10 cellular contexts compared by ENCODE assay signal in genomic region chr7:44615149-44615611, GRCh38. TPM values are rescaled to one million over a fixed set of nuclear protein-coding genes. Genes with fewer than 3 reads are reported as not detected.
A peak's percentile ranks its signal among the peaks of the same experiment; 100 is the strongest.
DNase-seq lines count a peak whose midpoint lies in the region; ATAC-seq and TF ChIP-seq lines count a peak whose summit lies in the region.
"Had no signal": no experiment of that assay in that cellular context is flagged by ENCODE, and none has a peak within 500 bp of the region (broad histone marks: within the 10 kb centered on the region; RNA-seq: fewer than 3 reads in every experiment).

No MANE protein-coding gene starts in this region.

- peaks cover 63% of the 10 kb centered on the region for H3K4me1 Mint-ChIP-seq in activated T-helper 1 cell treated with anti-CD3 and anti-CD28 coated beads, Interleukin-12 subunit alpha, Interleukin-12 subunit beta, Interleukin-2, Interleukin-4 antibody, amounts not matched to agents 30 ng/mL and 10 ng/mL and 1 ng/mL, durations not matched to agents 14 hours and 24 hours and 36 hours (ENCODE audit: low read depth)

- H3K36me3 ChIP-seq in heart right ventricle (peaks cover 0 to 10% (median 0%) of the 10 kb centered on the region in 9 donors), spleen (peaks cover 0 to 17% (median 0%) of the 10 kb centered on the region in 6 donors), Karpas-422 (ENCODE audit: insufficient read depth, low read length) (no peaks in the 10 kb centered on the region), brain microvascular endothelial cell (replicated peaks) (no peaks in the 10 kb centered on the region)

- no peak overlapping the region for H3K4me3 Mint-ChIP-seq in activated T-helper 1 cell treated with anti-CD3 and anti-CD28 coated beads, Interleukin-12 subunit alpha, Interleukin-12 subunit beta, Interleukin-2, Interleukin-4 antibody, amounts not matched to agents 30 ng/mL and 10 ng/mL and 1 ng/mL, durations not matched to agents 14 hours and 24 hours and 36 hours

- H3K27ac ChIP-seq in heart right ventricle = peak overlapping the region in 7 of 10 donors; percentile 15 to 78 (median 49)
- H3K27ac ChIP-seq in spleen = peak overlapping the region; percentile 21 to 75 (median 71)
- H3K27ac ChIP-seq in Karpas-422 (ENCODE audit: low read length) = no peak overlapping the region
- H3K27ac ChIP-seq in brain microvascular endothelial cell = no peak overlapping the region

- peak; percentile 26 to 82 (median 60) for ATAC-seq in heart right ventricle

- H3K27me3 ChIP-seq in heart right ventricle (no peaks in the 10 kb centered on the region), spleen (replicated peaks in 1 of 7) (no peaks in the 10 kb centered on the region), Karpas-422 (ENCODE audit: low read length) (no peaks in the 10 kb centered on the region), brain microvascular endothelial cell (replicated peaks) (no peaks in the 10 kb centered on the region)

- TF ChIP-seq CTCF in heart right ventricle (IDR thresholded peaks at IDR 0.05) (no peak), spleen (IDR thresholded peaks at IDR 0.05 in 8 of 11, conservative IDR thresholded peaks at IDR 0.05 in 3 of 11) (no peak), brain microvascular endothelial cell (IDR thresholded peaks at IDR 0.05; ENCODE audit: low read depth, low read length, missing control alignments) (no peak)

- no peaks in the 10 kb centered on the region for H3K27me3 Mint-ChIP-seq in activated T-helper 1 cell treated with anti-CD3 and anti-CD28 coated beads, Interleukin-12 subunit alpha, Interleukin-12 subunit beta, Interleukin-2, Interleukin-4 antibody, amounts not matched to agents 30 ng/mL and 10 ng/mL and 1 ng/mL, durations not matched to agents 14 hours and 24 hours and 36 hours (ENCODE audit: insufficient read depth)

- H3K4me1 ChIP-seq in heart right ventricle (peaks cover 4 to 80% (median 60%) of the 10 kb centered on the region in 9 donors), spleen (peaks cover 28 to 96% (median 68%) of the 10 kb centered on the region in 6 donors), Karpas-422 (ENCODE audit: low read length) (peaks cover 28% of the 10 kb centered on the region)

- intact Hi-C loops in activated T-helper 1 cell treated with anti-CD3 and anti-CD28 coated beads, Interleukin-12 subunit alpha, Interleukin-12 subunit beta, Interleukin-2, Interleukin-4 antibody, amounts not matched to agents 30 ng/mL and 10 ng/mL and 1 ng/mL, durations not matched to agents 14 hours and 24 hours and 36 hours (cut with micrococcal nuclease) = no loop called here
- intact Hi-C loops in heart right ventricle (cut with DNase I) (no loop called here), spleen (cut with DNase I; ENCODE audit: low total_unique reads) (no loop called here)

- H3K27ac Mint-ChIP-seq in activated T-helper 1 cell treated with anti-CD3 and anti-CD28 coated beads, Interleukin-12 subunit alpha, Interleukin-12 subunit beta, Interleukin-2, Interleukin-4 antibody, amounts not matched to agents 30 ng/mL and 10 ng/mL and 1 ng/mL, durations not matched to agents 14 hours and 24 hours and 36 hours = peak overlapping the region; percentile 70

- H4K20me1 ChIP-seq in Karpas-422 (ENCODE audit: insufficient read depth, low read depth, low read length) = no peaks in the 10 kb centered on the region

- H3K9me3 ChIP-seq in heart right ventricle (no peaks in the 10 kb centered on the region), spleen (no peaks in the 10 kb centered on the region), Karpas-422 (ENCODE audit: low read length) (no peaks in the 10 kb centered on the region)

- no peaks in the 10 kb centered on the region for H3K9me3 Mint-ChIP-seq in activated T-helper 1 cell treated with anti-CD3 and anti-CD28 coated beads, Interleukin-12 subunit alpha, Interleukin-12 subunit beta, Interleukin-2, Interleukin-4 antibody, amounts not matched to agents 30 ng/mL and 10 ng/mL and 1 ng/mL, durations not matched to agents 14 hours and 24 hours and 36 hours

- no peak for TF ChIP-seq POLR2A in spleen (IDR thresholded peaks at IDR 0.05)

- H3K9ac ChIP-seq in Karpas-422 (ENCODE audit: low read length) = no peak overlapping the region

- no peaks in the 10 kb centered on the region for H3K9me2 ChIP-seq in Karpas-422 (replicated peaks; ENCODE audit: insufficient read depth, low read length)

- peaks cover 20% of the 10 kb centered on the region for H3K36me3 Mint-ChIP-seq in activated T-helper 1 cell treated with anti-CD3 and anti-CD28 coated beads, Interleukin-12 subunit alpha, Interleukin-12 subunit beta, Interleukin-2, Interleukin-4 antibody, amounts not matched to agents 30 ng/mL and 10 ng/mL and 1 ng/mL, durations not matched to agents 14 hours and 24 hours and 36 hours (ENCODE audit: low read depth)

- in situ Hi-C loops in brain microvascular endothelial cell (cut with HindIII; ENCODE audit: low pct_ligation_motif_present, low sequenced_read_pairs) = no loop called here

- H3K4me3 ChIP-seq in heart right ventricle (no peak overlapping the region), spleen (no peak overlapping the region), Karpas-422 (ENCODE audit: low read length) (no peak overlapping the region), brain microvascular endothelial cell (ENCODE audit: low read depth, low read length) (no peak overlapping the region)

- whole genome bisulfite sequencing in heart right ventricle, 2 donors = 56 to 57% methylated on average over 2 of the region's 2 CpGs
- 41 to 51% (median 48%) methylated on average over 2 of the region's 2 CpGs for WGBS in spleen, 5 donors

- DNase-seq in SIG-M5 treated with dmso at 0.1 percent for 504 hours (lab: John Stamatoyannopoulos, UW; ENCODE audit: unreplicated experiment) (peak; percentile 48), SIG-M5 (lab: John Stamatoyannopoulos, UW) (no peak), heart right ventricle (peak in 1 of 2 donors; percentile 53), spleen (peak; percentile 84), Karpas-422 (no peak), brain microvascular endothelial cell (no peak), HEK293T (ENCODE audit: extremely low spot score) (no peak)
- no peak for DNase-seq in activated T-helper 1 cell treated with anti-CD3 and anti-CD28 coated beads, Interleukin-12 subunit alpha, Interleukin-12 subunit beta, Interleukin-2, Interleukin-4 antibody, amounts not matched to agents 30 ng/mL and 10 ng/mL and 1 ng/mL, durations not matched to agents 14 hours and 24 hours and 36 hours (ENCODE audit: low spot score)
- DNase-seq: mammary epithelial cell, NCI-H2029 treated with DMSO at 0.1 percent for 48 hours had no signal

- no peak overlapping the region for H3K4me2 ChIP-seq in Karpas-422 (ENCODE audit: low read depth, low read length, poor library complexity, severe bottlenecking)

- POLR2A ChIA-PET in HEK293T (lab: Yijun Ruan, JAX) = interaction anchor here (2.6 kb wide), 1 partner anchor 9 kb away, joined by 11 read pairs; the partner anchor contains the start of gene OGDH

- no peak overlapping the region for H2AFZ ChIP-seq in Karpas-422 (ENCODE audit: low read length)

- CTCF ChIA-PET in HEK293T (lab: Yijun Ruan, JAX) = no interaction called here

- peaks cover 95% of the 10 kb centered on the region for H3K79me2 ChIP-seq in Karpas-422 (ENCODE audit: low read length)

TF ChIP-seq in HEK293T, 16 proteins besides CTCF, POLR2A, EP300 and RAD21 (continues in another document):
- TF ChIP-seq ELF4 (IDR thresholded peaks at IDR 0.05) = no peak
- TF ChIP-seq SUZ12 (IDR thresholded peaks at IDR 0.05) = no peak
- no peak for TF ChIP-seq PKNOX1 (IDR thresholded peaks at IDR 0.05)
- no peak for TF ChIP-seq SP1 (IDR thresholded peaks at IDR 0.05)
- TF ChIP-seq ARNT (IDR thresholded peaks at IDR 0.05) = no peak
- TF ChIP-seq ZNF384 (IDR thresholded peaks at IDR 0.05) = no peak
- TF ChIP-seq L3MBTL2 (conservative IDR thresholded peaks at IDR 0.05) = no peak
- TF ChIP-seq FOXA1 (IDR thresholded peaks at IDR 0.05) = no peak
- TF ChIP-seq NFRKB (IDR thresholded peaks at IDR 0.05) = no peak
- no peak for TF ChIP-seq CTBP1 (IDR thresholded peaks at IDR 0.05; ENCODE audit: borderline replicate concordance)

RNA-seq across cellular contexts. Expression of gene OGDH, which starts 8.8 kb away (rescaled TPM):
- 101 and 105 TPM in 2 replicates for total RNA-seq in activated T-helper 1 cell treated with anti-CD3 and anti-CD28 coated beads, Interleukin-12 subunit alpha, Interleukin-12 subunit beta, Interleukin-2, Interleukin-4 antibody, amounts not matched to agents 30 ng/mL and 10 ng/mL and 1 ng/mL, durations not matched to agents 14 hours and 24 hours and 36 hours
- total RNA-seq in heart right ventricle (100 to 1,000 TPM; 500 to 724 (median 679) TPM), spleen (100 to 1,000 TPM in 2 of 7 donors, 10 to 100 TPM in 5; 78.2 to 120 (median 91.6) TPM)
- polyA plus RNA-seq in heart right ventricle (100 to 1,000 TPM; 202 to 421 TPM), spleen (10 to 100 TPM; 15.7 to 32.3 (median 15.9) TPM)
- 24.9 and 34.9 TPM in 2 replicates for total RNA-seq in Karpas-422 (2014; rRNA removed; shearing (Covaris generic); ENCODE audit: low replicate concordance)

RNA-seq across cellular contexts. Expression of gene TMED4, which starts 33.1 kb away (rescaled TPM):
- total RNA-seq in activated T-helper 1 cell treated with anti-CD3 and anti-CD28 coated beads, Interleukin-12 subunit alpha, Interleukin-12 subunit beta, Interleukin-2, Interleukin-4 antibody, amounts not matched to agents 30 ng/mL and 10 ng/mL and 1 ng/mL, durations not matched to agents 14 hours and 24 hours and 36 hours = 74.9 and 79.6 TPM in 2 replicates
- 10 to 100 TPM; 55.4 to 81.4 (median 69.4) TPM for total RNA-seq in heart right ventricle
- 10 to 100 TPM; 42.9 to 45.6 TPM for polyA plus RNA-seq in heart right ventricle
- 100 to 1,000 TPM in 2 of 7 donors, 10 to 100 TPM in 5; 55.4 to 105 (median 66.6) TPM for total RNA-seq in spleen
- 10 to 100 TPM; 26.1 to 34.7 (median 28.7) TPM for polyA plus RNA-seq in spleen
- 62.0 and 66.2 TPM in 2 replicates for total RNA-seq in Karpas-422 (2014; rRNA removed; shearing (Covaris generic); ENCODE audit: low replicate concordance)

RNA-seq across cellular contexts. Expression of gene DDX56, which starts 41.5 kb away (rescaled TPM):
- total RNA-seq in activated T-helper 1 cell treated with anti-CD3 and anti-CD28 coated beads, Interleukin-12 subunit alpha, Interleukin-12 subunit beta, Interleukin-2, Interleukin-4 antibody, amounts not matched to agents 30 ng/mL and 10 ng/mL and 1 ng/mL, durations not matched to agents 14 hours and 24 hours and 36 hours = 165 and 166 TPM in 2 replicates
- 10 to 100 TPM; 23.2 to 40.7 (median 27.4) TPM for total RNA-seq in heart right ventricle
- 100 to 1,000 TPM in 1 of 2 donors, 10 to 100 TPM in 1; 40.1 to 100 TPM for polyA plus RNA-seq in heart right ventricle
- total RNA-seq in spleen = 10 to 100 TPM; 56.1 to 78.9 (median 60.9) TPM
- 100 to 1,000 TPM in 2 of 3 donors, 10 to 100 TPM in 1; 70.0 to 130 (median 105) TPM for polyA plus RNA-seq in spleen
- 66.8 and 73.3 TPM in 2 replicates for total RNA-seq in Karpas-422 (2014; rRNA removed; shearing (Covaris generic); ENCODE audit: low replicate concordance)

Comparison
In these comparisons a context has a peak if more than half of its experiments do, and no peak if none do; other contexts are left out.
1. DNase-seq: peak in SIG-M5 treated with dmso at 0.1 percent for 504 hours (single experiment) and spleen (single experiment); none in SIG-M5 (single experiment), activated T-helper 1 cell treated with anti-CD3 and anti-CD28 coated beads, Interleukin-12 subunit alpha, Interleukin-12 subunit beta, Interleukin-2, Interleukin-4 antibody, amounts not matched to agents 30 ng/mL and 10 ng/mL and 1 ng/mL, durations not matched to agents 14 hours and 24 hours and 36 hours (single experiment), Karpas-422 (single experiment), brain microvascular endothelial cell (single experiment) and HEK293T (single experiment).
2. H3K27ac ChIP-seq: peak in heart right ventricle (7 of 10) and spleen (8 of 8); none in Karpas-422 (single experiment) and brain microvascular endothelial cell (single experiment).